Comparison of ENCODE assay signal across 10 cellular contexts in genomic region chr16:89837014-89837546, GRCh38. TPM values are rescaled to one million over a fixed set of nuclear protein-coding genes. Genes with fewer than 3 reads are reported as not detected.
DNase-seq lines count a peak whose midpoint lies in the region; ATAC-seq and TF ChIP-seq lines count a peak whose summit lies in the region.
"Had no signal": no experiment of that assay in that cellular context is flagged by ENCODE, and none has a peak within 500 bp of the region (broad histone marks: within the 10 kb centered on the region; RNA-seq: fewer than 3 reads in every experiment).

No MANE protein-coding gene starts in this region.

- H3K27ac ChIP-seq in Peyer's patch (peak overlapping the region in 3 of 4 donors; percentile 30 to 76 (median 73)), liver (ENCODE audit: low read depth in 1 of 2, low read length in 2 of 2) (peak overlapping the region; percentile 64 to 80), subcutaneous abdominal adipose tissue (ENCODE audit: low read depth, low read length) (no peak overlapping the region)

- CTCF ChIA-PET in activated CD4-positive, alpha-beta memory T cell treated with anti-CD3 and anti-CD28 coated beads, Interleukin-2, amount 10 ng/mL, durations not matched to agents 7 days and 5 days (lab: Charles Lee), result interaction anchor here (0.7 to 1.9 kb wide), 5 partner anchors 20 to 245 kb away, joined by 3 to 8 read pairs (median 7); partner anchors contain the start of gene FANCA
- CTCF ChIA-PET in activated CD4-positive, alpha-beta memory T cell treated with anti-CD3 and anti-CD28 coated beads for 36 hours (lab: Charles Lee), result interaction anchor here (0.9 to 2.9 kb wide), 7 partner anchors 11 to 137 kb away, joined by 3 to 14 read pairs (median 4); partner anchors contain the start of gene FANCA

- no peak overlapping the region for H3K27ac Mint-ChIP-seq in activated CD4-positive, alpha-beta memory T cell treated with anti-CD3 and anti-CD28 coated beads, Interleukin-2, amount 10 ng/mL, durations not matched to agents 7 days and 5 days
- H3K27ac Mint-ChIP-seq in activated CD4-positive, alpha-beta memory T cell treated with anti-CD3 and anti-CD28 coated beads for 36 hours, result no peak overlapping the region
- H3K27ac Mint-ChIP-seq: endodermal cell had no signal

- H3K27me3 Mint-ChIP-seq in activated CD4-positive, alpha-beta memory T cell treated with anti-CD3 and anti-CD28 coated beads, Interleukin-2, amount 10 ng/mL, durations not matched to agents 7 days and 5 days, result peaks cover 11% of the 10 kb centered on the region
- peaks cover 6% of the 10 kb centered on the region for H3K27me3 Mint-ChIP-seq in activated CD4-positive, alpha-beta memory T cell treated with anti-CD3 and anti-CD28 coated beads for 36 hours

- TF ChIP-seq POLR2A in Peyer's patch (IDR thresholded peaks at IDR 0.05), result no peak

- H3K36me3 ChIP-seq in Peyer's patch, result no peaks in the 10 kb centered on the region
- peaks cover 0 to 3% (median 0%) of the 10 kb centered on the region in 4 donors for H3K36me3 ChIP-seq in liver (ENCODE audit: control insufficient read depth in 4 of 4, insufficient read depth in 3 of 4, low read depth in 1 of 4, low read length in 3 of 4)
- H3K36me3 ChIP-seq in subcutaneous abdominal adipose tissue (ENCODE audit: control insufficient read depth in 5 of 5, insufficient read depth in 5 of 5, low read length in 5 of 5), result no peaks in the 10 kb centered on the region

- H3K9me3 Mint-ChIP-seq in activated CD4-positive, alpha-beta memory T cell treated with anti-CD3 and anti-CD28 coated beads, Interleukin-2, amount 10 ng/mL, durations not matched to agents 7 days and 5 days, result peaks cover 6% of the 10 kb centered on the region
- H3K9me3 Mint-ChIP-seq in activated CD4-positive, alpha-beta memory T cell treated with anti-CD3 and anti-CD28 coated beads for 36 hours, result no peaks in the 10 kb centered on the region
- H3K9me3 Mint-ChIP-seq: endodermal cell had no signal

- no peak for TF ChIP-seq RAD21 in liver (IDR thresholded peaks at IDR 0.05)

- H3K27me3 ChIP-seq in Peyer's patch (no peaks in the 10 kb centered on the region), liver (ENCODE audit: control insufficient read depth in 4 of 4, insufficient read depth in 4 of 4, low read length in 3 of 4) (no peaks in the 10 kb centered on the region), subcutaneous abdominal adipose tissue (ENCODE audit: control insufficient read depth in 5 of 5, insufficient read depth in 4 of 5, low read length in 5 of 5) (peaks cover 0 to 4% (median 2%) of the 10 kb centered on the region in 5 donors)

- WGBS in liver, result 74% methylated on average over 17 of the region's 17 CpGs

- POLR2A ChIA-PET in activated CD4-positive, alpha-beta memory T cell treated with anti-CD3 and anti-CD28 coated beads, Interleukin-2, amount 10 ng/mL, durations not matched to agents 7 days and 5 days (lab: Charles Lee), result interaction anchor here (0.9 to 2.2 kb wide), 2 partner anchors 17 to 36 kb away, joined by 3 to 12 read pairs; partner anchors contain the start of gene TCF25
- POLR2A ChIA-PET in activated CD4-positive, alpha-beta memory T cell treated with anti-CD3 and anti-CD28 coated beads for 36 hours (lab: Charles Lee), result interaction anchor here (1.1 kb wide), 1 partner anchor 9 kb away, joined by 3 read pairs; the partner anchor contains the start of gene SPIRE2

- H3K9me3 ChIP-seq in Peyer's patch (no peaks in the 10 kb centered on the region), liver (ENCODE audit: control insufficient read depth in 4 of 4, low read length in 3 of 4) (no peaks in the 10 kb centered on the region), subcutaneous abdominal adipose tissue (ENCODE audit: control insufficient read depth in 5 of 5, low read length in 5 of 5) (no peaks in the 10 kb centered on the region)

- no peak for ATAC-seq in left cardiac atrium

- H3K4me3 Mint-ChIP-seq in activated CD4-positive, alpha-beta memory T cell treated with anti-CD3 and anti-CD28 coated beads, Interleukin-2, amount 10 ng/mL, durations not matched to agents 7 days and 5 days, result peak overlapping the region; percentile 17
- no peak overlapping the region for H3K4me3 Mint-ChIP-seq in activated CD4-positive, alpha-beta memory T cell treated with anti-CD3 and anti-CD28 coated beads for 36 hours
- H3K4me3 Mint-ChIP-seq: endodermal cell had no signal

- H3K4me3 ChIP-seq in Peyer's patch (peak overlapping the region in 2 of 4 donors; percentile 28 to 39), liver (ENCODE audit: low read depth in 1 of 3, low read length in 3 of 3) (peak overlapping the region; percentile 38 to 50 (median 48)), subcutaneous abdominal adipose tissue (ENCODE audit: low read depth in 1 of 5, low read length in 5 of 5) (peak overlapping the region in 4 of 5 donors; percentile 50 to 57 (median 57))

- peaks cover 7% of the 10 kb centered on the region for H3K36me3 Mint-ChIP-seq in activated CD4-positive, alpha-beta memory T cell treated with anti-CD3 and anti-CD28 coated beads, Interleukin-2, amount 10 ng/mL, durations not matched to agents 7 days and 5 days (ENCODE audit: low read depth)
- no peaks in the 10 kb centered on the region for H3K36me3 Mint-ChIP-seq in activated CD4-positive, alpha-beta memory T cell treated with anti-CD3 and anti-CD28 coated beads for 36 hours

- TF ChIP-seq CTCF in Peyer's patch (IDR thresholded peaks at IDR 0.05) (no peak), liver (IDR thresholded peaks at IDR 0.05; ENCODE audit: low read depth, low read length, missing input control) (no peak)

- intact Hi-C loops in activated CD4-positive, alpha-beta memory T cell treated with anti-CD3 and anti-CD28 coated beads for 36 hours (cut with micrococcal nuclease), result no loop called here
- intact Hi-C loops in left cardiac atrium (cut with DNase I), result no loop called here

- no peak for DNase-seq in activated CD4-positive, alpha-beta memory T cell treated with anti-CD3 and anti-CD28 coated beads, Interleukin-2, amount 10 ng/mL, durations not matched to agents 7 days and 5 days
- no peak for DNase-seq in activated CD4-positive, alpha-beta memory T cell treated with anti-CD3 and anti-CD28 coated beads for 36 hours
- DNase-seq in Peyer's patch (no peak), iPS-NIHi7 (ENCODE audit: extremely low spot score) (no peak), left cardiac atrium (no peak), NCI-H1105 treated with DMSO at 0.1 percent for 48 hours (lab: John Stamatoyannopoulos, UW) (no peak)
- DNase-seq: endodermal cell, glutamatergic neuron had no signal

- H3K4me1 Mint-ChIP-seq in activated CD4-positive, alpha-beta memory T cell treated with anti-CD3 and anti-CD28 coated beads, Interleukin-2, amount 10 ng/mL, durations not matched to agents 7 days and 5 days, result peaks cover 36% of the 10 kb centered on the region
- peaks cover 17% of the 10 kb centered on the region for H3K4me1 Mint-ChIP-seq in activated CD4-positive, alpha-beta memory T cell treated with anti-CD3 and anti-CD28 coated beads for 36 hours (ENCODE audit: low read depth)

- H3K4me1 ChIP-seq in Peyer's patch (peaks cover 0 to 24% (median 5%) of the 10 kb centered on the region in 4 donors), liver (ENCODE audit: control insufficient read depth in 4 of 4, insufficient read depth in 4 of 4, low read length in 3 of 4) (peaks cover 8 to 16% (median 12%) of the 10 kb centered on the region in 4 donors), subcutaneous abdominal adipose tissue (ENCODE audit: control insufficient read depth in 5 of 5, insufficient read depth in 5 of 5, low read length in 5 of 5) (peaks cover 3 to 17% (median 15%) of the 10 kb centered on the region in 5 donors)

- H3K9ac ChIP-seq in liver (ENCODE audit: low read depth in 1 of 2, low read length in 2 of 2) (no peak overlapping the region), subcutaneous abdominal adipose tissue (ENCODE audit: low read length in 5 of 5) (no peak overlapping the region)

TF ChIP-seq in liver, 16 proteins besides CTCF, POLR2A, EP300 and RAD21 (continues in another document):
- TF ChIP-seq MAX (IDR thresholded peaks at IDR 0.05), result no peak
- no peak for TF ChIP-seq YY1 (IDR thresholded peaks at IDR 0.05)
- TF ChIP-seq FOXA2 (IDR thresholded peaks at IDR 0.05), result no peak
- TF ChIP-seq NR2F2 (IDR thresholded peaks at IDR 0.05), result no peak

RNA-seq across cellular contexts. Expression of gene SPIRE2, which starts 8.8 kb away (rescaled TPM):
- 1 to 10 TPM; 1.6 to 1.8 TPM for total RNA-seq in activated CD4-positive, alpha-beta memory T cell treated with anti-CD3 and anti-CD28 coated beads, Interleukin-2, amount 10 ng/mL, durations not matched to agents 7 days and 5 days
- 1 to 10 TPM in 1 of 2 experiments, under 1 TPM in 1; 0.63 to 1.4 TPM for total RNA-seq in activated CD4-positive, alpha-beta memory T cell treated with anti-CD3 and anti-CD28 coated beads for 36 hours
- total RNA-seq in Peyer's patch, result 100 to 1,000 TPM in 3 of 4 donors, 10 to 100 TPM in 1; 45.5 to 147 (median 111) TPM
- total RNA-seq in liver, result 1 to 10 TPM; 3.2 to 7.2 TPM
- polyA plus RNA-seq in liver, result 1 to 10 TPM; 1.7 to 2.6 TPM
- total RNA-seq in left cardiac atrium, result 1 to 10 TPM; 1.2 to 2.0 TPM

RNA-seq across cellular contexts. Expression of gene FANCA, which starts 20.6 kb away (rescaled TPM):
- 10 to 100 TPM; 82.9 to 94.6 TPM for total RNA-seq in activated CD4-positive, alpha-beta memory T cell treated with anti-CD3 and anti-CD28 coated beads, Interleukin-2, amount 10 ng/mL, durations not matched to agents 7 days and 5 days
- total RNA-seq in activated CD4-positive, alpha-beta memory T cell treated with anti-CD3 and anti-CD28 coated beads for 36 hours, result 100 to 1,000 TPM in 1 of 2 experiments, 10 to 100 TPM in 1; 99.4 to 103 TPM
- 100 to 1,000 TPM in 1 of 4 donors, 10 to 100 TPM in 3; 19.4 to 187 (median 27.9) TPM for total RNA-seq in Peyer's patch
- total RNA-seq in liver, result 10 to 100 TPM in 1 of 2 donors, 1 to 10 TPM in 1; 5.9 to 21.0 TPM
- polyA plus RNA-seq in liver, result 1 to 10 TPM; 5.3 to 5.8 TPM
- 1 to 10 TPM; 3.6 to 4.4 TPM for total RNA-seq in left cardiac atrium

RNA-seq across cellular contexts. Expression of gene TCF25, which starts 36.3 kb away (rescaled TPM):
- total RNA-seq in activated CD4-positive, alpha-beta memory T cell treated with anti-CD3 and anti-CD28 coated beads, Interleukin-2, amount 10 ng/mL, durations not matched to agents 7 days and 5 days, result 100 to 1,000 TPM; 167 to 192 TPM
- total RNA-seq in activated CD4-positive, alpha-beta memory T cell treated with anti-CD3 and anti-CD28 coated beads for 36 hours, result 100 to 1,000 TPM; 139 to 147 TPM
- total RNA-seq in Peyer's patch (100 to 1,000 TPM; 247 to 946 (median 371) TPM), liver (10 to 100 TPM; 59.6 to 98.8 TPM), left cardiac atrium (100 to 1,000 TPM in 1 of 2 donors, 10 to 100 TPM in 1; 85.7 to 131 TPM)
- 10 to 100 TPM; 60.8 to 92.7 TPM for polyA plus RNA-seq in liver

Comparison
In these comparisons a context has a peak if more than half of its experiments do, and no peak if none do; other contexts are left out.
1. RNA of gene SPIRE2, which starts 8.8 kb away (total RNA-seq): 45.5 to 147 TPM in Peyer's patch; 3.2 to 7.2 TPM in liver, 1.2 to 2.0 TPM in left cardiac atrium, 1.6 to 1.8 TPM in activated CD4-positive, alpha-beta memory T cell treated with anti-CD3 and anti-CD28 coated beads, Interleukin-2, amount 10 ng/mL, durations not matched to agents 7 days and 5 days and 0.63 to 1.4 TPM in activated CD4-positive, alpha-beta memory T cell treated with anti-CD3 and anti-CD28 coated beads for 36 hours; every median in the first group is over 4 times any median in the second.